In the genomic region with DNA sequence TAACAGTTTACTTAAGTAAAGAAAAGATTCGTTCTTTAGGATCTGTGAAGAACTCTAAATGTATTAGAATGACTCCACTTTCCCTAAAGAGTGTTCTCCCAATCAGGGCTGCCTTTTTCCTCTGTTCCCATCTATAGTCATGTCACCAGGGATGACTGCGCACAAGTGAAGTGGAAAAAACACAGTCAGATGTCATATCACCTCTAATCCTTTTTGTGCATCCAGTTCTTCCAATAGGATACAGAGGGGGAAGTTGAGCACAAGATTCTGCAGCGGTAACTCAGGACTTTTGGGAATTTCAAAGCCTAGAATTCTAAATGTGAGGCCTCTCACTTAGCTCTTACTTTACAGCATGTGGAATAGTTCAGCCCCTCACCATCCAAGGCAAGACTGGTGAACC, we compare ENCODE assay signal across 25 cellular contexts.
"Had no signal": no experiment of that assay in that cellular context is flagged by ENCODE, and none has a peak within 500 bp of the region (broad histone marks: within the 10 kb centered on the region; RNA-seq: fewer than 3 reads in every experiment).

No MANE protein-coding gene starts in this region.

- H3K9me3 ChIP-seq: lower lobe of right lung, ovary, right lobe of liver, stomach, testis, thyroid gland, transverse colon, upper lobe of left lung, vagina had no signal

- H3K27me3 ChIP-seq: ovary, right lobe of liver, testis, thyroid gland, transverse colon, upper lobe of left lung, vagina had no signal

- ATAC-seq: left cardiac atrium; left lobe of liver; lower lobe of right lung; natural killer cell; right lobe of liver; stimulated activated memory B cell treated with anti-CD40 and anti-IgM and Interleukin-4, amounts not matched to agents 10 μg/mL and 1 μg/mL and 100 μg/mL, for 72 hours had no signal

- H3K4me3 ChIP-seq: lower lobe of right lung, ovary, right lobe of liver, smooth muscle cell, stomach, testis, thyroid gland, transverse colon, upper lobe of left lung, vagina had no signal

- H3K27ac ChIP-seq: lower lobe of right lung, ovary, right lobe of liver, stomach, testis, thyroid gland, transverse colon, upper lobe of left lung, vagina had no signal

- DNase-seq: hippocampal formation; kidney glomerular epithelial cell; left cardiac atrium; lower lobe of right lung; mammary epithelial cell; mesendoderm; naive B cell; natural killer cell; nephron progenitor cell; ovary; right lobe of liver; stimulated activated CD4-positive, alpha-beta T cell treated with anti-CD3 and anti-CD28 coated beads, Interleukin-1b, Interleukin-23, amount 100 ng/mL, for 48 hours; stimulated activated CD4-positive, alpha-beta T cell treated with anti-CD3 and anti-CD28 coated beads, Interleukin-2, amount 100 ng/mL, for 48 hours; stimulated activated CD4-positive, alpha-beta T cell treated with anti-CD3 and anti-CD28 coated beads, Interleukin-4, amount 100 ng/mL, for 4 hours; stimulated activated CD8-positive, alpha-beta memory T cell treated with anti-CD3 and anti-CD28 coated beads, Interleukin-4, amount 100 ng/mL, for 48 hours; stimulated activated naive CD4-positive, alpha-beta T cell treated with Interleukin-2 at 50 U/mL for 16 hours; stomach; testis; thyroid gland; transverse colon; upper lobe of left lung had no signal

- H3K4me1 ChIP-seq: lower lobe of right lung, right lobe of liver, stomach, testis, thyroid gland, transverse colon, upper lobe of left lung, vagina had no signal
